In genomic region chr4:55396305-55397023, GRCh38 we compare ENCODE assay signal across 1 cellular context.
TF ChIP-seq lines count a peak whose summit lies in the region.

No MANE protein-coding gene starts in this region.

TF ChIP-seq in K562, 482 proteins besides CTCF, POLR2A, EP300 and RAD21 (continued from another document and continues in another):
- no peak for TF ChIP-seq ZBTB40 (IDR thresholded peaks at IDR 0.05)
- TF ChIP-seq ZBTB40 (CRISPR knock-in tag; IDR thresholded peaks at IDR 0.05), result no peak
- no peak for TF ChIP-seq ZNF384 (IDR thresholded peaks at IDR 0.05; ENCODE audit: low read depth, low read length)
- no peak for TF ChIP-seq ILK (tag; IDR thresholded peaks at IDR 0.05; ENCODE audit: borderline replicate concordance, low read depth)
- TF ChIP-seq ZNF124 (CRISPR knock-in tag; IDR thresholded peaks at IDR 0.05), result no peak
- TF ChIP-seq ZNF184 (CRISPR knock-in tag; IDR thresholded peaks at IDR 0.05), result no peak
- TF ChIP-seq E2F1 (CRISPR knock-in tag; IDR thresholded peaks at IDR 0.05), result no peak
- TF ChIP-seq NFATC3 (IDR thresholded peaks at IDR 0.05), result no peak
- no peak for TF ChIP-seq HDAC1 (IDR thresholded peaks at IDR 0.05)
- TF ChIP-seq ZNF24 (IDR thresholded peaks at IDR 0.05), result no peak
- TF ChIP-seq ASH1L (IDR thresholded peaks at IDR 0.05; ENCODE audit: borderline replicate concordance, low read depth, partially characterized antibody), result peak; percentile 34
- TF ChIP-seq, protein P1, sequence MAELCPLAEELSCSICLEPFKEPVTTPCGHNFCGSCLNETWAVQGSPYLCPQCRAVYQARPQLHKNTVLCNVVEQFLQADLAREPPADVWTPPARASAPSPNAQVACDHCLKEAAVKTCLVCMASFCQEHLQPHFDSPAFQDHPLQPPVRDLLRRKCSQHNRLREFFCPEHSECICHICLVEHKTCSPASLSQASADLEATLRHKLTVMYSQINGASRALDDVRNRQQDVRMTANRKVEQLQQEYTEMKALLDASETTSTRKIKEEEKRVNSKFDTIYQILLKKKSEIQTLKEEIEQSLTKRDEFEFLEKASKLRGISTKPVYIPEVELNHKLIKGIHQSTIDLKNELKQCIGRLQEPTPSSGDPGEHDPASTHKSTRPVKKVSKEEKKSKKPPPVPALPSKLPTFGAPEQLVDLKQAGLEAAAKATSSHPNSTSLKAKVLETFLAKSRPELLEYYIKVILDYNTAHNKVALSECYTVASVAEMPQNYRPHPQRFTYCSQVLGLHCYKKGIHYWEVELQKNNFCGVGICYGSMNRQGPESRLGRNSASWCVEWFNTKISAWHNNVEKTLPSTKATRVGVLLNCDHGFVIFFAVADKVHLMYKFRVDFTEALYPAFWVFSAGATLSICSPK (IDR thresholded peaks at IDR 0.05; ENCODE audit: borderline replicate concordance), result no peak
- TF ChIP-seq, protein P2, sequence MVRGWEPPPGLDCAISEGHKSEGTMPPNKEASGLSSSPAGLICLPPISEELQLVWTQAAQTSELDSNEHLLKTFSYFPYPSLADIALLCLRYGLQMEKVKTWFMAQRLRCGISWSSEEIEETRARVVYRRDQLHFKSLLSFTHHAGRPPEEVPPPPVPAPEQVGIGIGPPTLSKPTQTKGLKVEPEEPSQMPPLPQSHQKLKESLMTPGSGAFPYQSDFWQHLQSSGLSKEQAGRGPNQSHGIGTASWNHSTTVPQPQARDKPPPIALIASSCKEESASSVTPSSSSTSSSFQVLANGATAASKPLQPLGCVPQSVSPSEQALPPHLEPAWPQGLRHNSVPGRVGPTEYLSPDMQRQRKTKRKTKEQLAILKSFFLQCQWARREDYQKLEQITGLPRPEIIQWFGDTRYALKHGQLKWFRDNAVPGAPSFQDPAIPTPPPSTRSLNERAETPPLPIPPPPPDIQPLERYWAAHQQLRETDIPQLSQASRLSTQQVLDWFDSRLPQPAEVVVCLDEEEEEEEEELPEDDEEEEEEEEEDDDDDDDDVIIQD (CRISPR knock-in tag; IDR thresholded peaks at IDR 0.05), result no peak
- TF ChIP-seq SPI1 (IDR thresholded peaks at IDR 0.05; ENCODE audit: borderline replicate concordance, low read depth, low read length), result no peak
- no peak for TF ChIP-seq LCOR (CRISPR knock-in tag; IDR thresholded peaks at IDR 0.05)
- TF ChIP-seq PREB (CRISPR knock-in tag; IDR thresholded peaks at IDR 0.05), result no peak
- TF ChIP-seq MTA1 (IDR thresholded peaks at IDR 0.05; ENCODE audit: borderline replicate concordance), result no peak
- no peak for TF ChIP-seq ERF (CRISPR knock-in tag; IDR thresholded peaks at IDR 0.05)
- TF ChIP-seq CTBP1 (IDR thresholded peaks at IDR 0.05; ENCODE audit: borderline replicate concordance), result no peak
- TF ChIP-seq PRDM10 (IDR thresholded peaks at IDR 0.05; ENCODE audit: partially characterized antibody), result no peak
- TF ChIP-seq KLF1 (tag; IDR thresholded peaks at IDR 0.05), result no peak
- no peak for TF ChIP-seq MCM3 (IDR thresholded peaks at IDR 0.05)
- no peak for TF ChIP-seq TRIM24 (IDR thresholded peaks at IDR 0.05)
- TF ChIP-seq ZNF551 (CRISPR knock-in tag; IDR thresholded peaks at IDR 0.05), result no peak
- peak; percentile 44; the same call in 1 of the 2 replicates for TF ChIP-seq ZNF316 (IDR thresholded peaks at IDR 0.05)
- no peak for TF ChIP-seq CAMTA2 (CRISPR knock-in tag; conservative IDR thresholded peaks at IDR 0.05)
- TF ChIP-seq HMGN3 (IDR thresholded peaks at IDR 0.05; ENCODE audit: borderline replicate concordance, extremely low read depth, insufficient read length, low read depth, low read length), result no peak
- no peak for TF ChIP-seq MIER1 (IDR thresholded peaks at IDR 0.05; ENCODE audit: low read depth)
- TF ChIP-seq SMAD1 (IDR thresholded peaks at IDR 0.05; ENCODE audit: low read depth, low read length, partially characterized antibody), result no peak
- TF ChIP-seq NCOA2 (IDR thresholded peaks at IDR 0.05; ENCODE audit: partially characterized antibody in 2 of 2), result no peak
- TF ChIP-seq PYGO2 (tag; IDR thresholded peaks at IDR 0.05), result no peak
- peak; percentile 33 for TF ChIP-seq FIP1L1 (IDR thresholded peaks at IDR 0.05; ENCODE audit: low read depth, low read length, poor library complexity, severe bottlenecking)
- TF ChIP-seq LEF1 (IDR thresholded peaks at IDR 0.05), result no peak
- no peak for TF ChIP-seq SMARCA5 (IDR thresholded peaks at IDR 0.05)
- TF ChIP-seq ZNF436 (CRISPR knock-in tag; IDR thresholded peaks at IDR 0.05), result no peak
- TF ChIP-seq MXI1 (IDR thresholded peaks at IDR 0.05; ENCODE audit: low read depth, low read length), result no peak
- TF ChIP-seq ZNF780A (CRISPR knock-in tag; IDR thresholded peaks at IDR 0.05), result no peak
- no peak for TF ChIP-seq ZKSCAN1 (IDR thresholded peaks at IDR 0.05; ENCODE audit: low read depth, low read length)
- no peak for TF ChIP-seq FOXM1 (IDR thresholded peaks at IDR 0.05; ENCODE audit: low read depth)
- TF ChIP-seq FOXM1 (CRISPR knock-in tag; IDR thresholded peaks at IDR 0.05; ENCODE audit: low read depth), result no peak
- TF ChIP-seq ZNF444 (CRISPR knock-in tag; IDR thresholded peaks at IDR 0.05), result no peak
- TF ChIP-seq SLC30A9 (CRISPR knock-in tag; IDR thresholded peaks at IDR 0.05), result 0 out of 2 replicates have a peak, but pooled peaks have one; percentile 58
- no peak for TF ChIP-seq SP2 (IDR thresholded peaks at IDR 0.05; ENCODE audit: extremely low read depth, low read depth, low read length, poor library complexity, severe bottlenecking)
- TF ChIP-seq POLR3G (IDR thresholded peaks at IDR 0.05; ENCODE audit: extremely low read depth, insufficient read length, insufficient replicate concordance), result no peak
- no peak for TF ChIP-seq CGGBP1 (CRISPR knock-in tag; IDR thresholded peaks at IDR 0.05)
- TF ChIP-seq SRSF3 (IDR thresholded peaks at IDR 0.05; ENCODE audit: insufficient read depth, low read length), result no peak
- TF ChIP-seq TFAP4 (CRISPR knock-in tag; IDR thresholded peaks at IDR 0.05; ENCODE audit: borderline replicate concordance), result no peak
- TF ChIP-seq KAT2B (IDR thresholded peaks at IDR 0.05; ENCODE audit: low read depth, low read length), result no peak
